In the genomic region with DNA sequence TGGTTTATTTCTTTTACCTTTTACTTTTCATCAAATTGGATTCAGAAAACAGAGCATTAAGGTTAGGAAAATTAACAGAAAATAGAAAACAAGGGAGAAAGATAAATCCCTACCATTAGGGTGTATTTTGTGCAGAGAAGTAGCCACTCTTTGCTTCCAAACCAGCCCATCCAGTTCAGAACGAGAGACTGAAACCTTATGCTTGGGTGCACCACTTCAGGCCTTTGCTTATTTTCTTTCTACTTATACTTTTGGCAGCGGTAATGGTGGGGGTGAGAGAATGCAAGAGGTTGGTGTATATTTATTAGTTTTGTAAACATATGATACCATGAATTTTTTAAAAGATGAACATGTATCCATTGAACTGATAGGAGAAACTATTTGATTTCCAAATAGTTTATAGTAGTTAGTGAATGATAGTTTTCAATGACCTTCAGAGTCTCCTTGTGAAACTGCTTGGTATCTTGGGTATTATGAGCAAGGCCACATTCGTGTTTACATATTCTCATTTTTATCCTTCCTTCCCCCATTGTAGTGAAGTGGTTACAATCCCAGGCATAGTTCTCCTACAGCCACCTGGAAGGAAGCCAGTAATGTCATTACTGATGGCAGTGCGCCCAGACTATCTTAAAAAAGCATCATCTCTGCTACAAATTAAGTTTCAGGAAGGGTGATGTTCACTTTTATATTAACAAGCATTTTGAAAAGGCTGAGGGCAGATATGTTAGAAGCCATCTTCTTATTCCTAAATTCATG, we compare ENCODE assay signal across 8 cellular contexts.
DNase-seq lines count a peak whose midpoint lies in the region; ATAC-seq and TF ChIP-seq lines count a peak whose summit lies in the region.

No MANE protein-coding gene starts in this region.

- H3K36me3 ChIP-seq in A673 (ENCODE audit: insufficient read depth, low read length, poor library complexity, severe bottlenecking), result no peaks in the 10 kb centered on the region
- H3K36me3 ChIP-seq in mammary epithelial cell (ENCODE audit: insufficient read depth, low read length), result no peaks in the 10 kb centered on the region
- peaks cover 4 to 7% (median 6%) of the 10 kb centered on the region in 3 donors for H3K36me3 ChIP-seq in tibial artery

- dilution Hi-C loops in mammary epithelial cell (cut with HindIII; ENCODE audit: low sequenced_read_pairs), result no loop called here

- ATAC-seq in GM18511 (IDR thresholded peaks at IDR 0.05; ENCODE audit: unreplicated experiment) (peak; percentile 67), HG03159 (IDR thresholded peaks at IDR 0.05; ENCODE audit: unreplicated experiment) (peak; percentile 71)

- WGBS in mammary epithelial cell (ENCODE audit: low coverage, missing lambda C conversion rate), result 3% methylated on average over 4 of the region's 4 CpGs

- BruUV-seq in A673 (replicated peaks; lab: Mats Ljungman, UMichigan), result no TSS peak
- no TSS peak for BruUV-seq in mammary epithelial cell (replicated peaks; lab: Mats Ljungman, UMichigan)

- H4K20me1 ChIP-seq in mammary epithelial cell (ENCODE audit: insufficient read depth, low read length), result no peaks in the 10 kb centered on the region

- H3K4me3 ChIP-seq in A673 (ENCODE audit: low read depth, low read length, poor library complexity, severe bottlenecking) (no peak overlapping the region), mammary epithelial cell (replicated peaks in 1 of 3; ENCODE audit: insufficient read depth in 1 of 3, low read depth in 2 of 3, low read length in 3 of 3) (no peak overlapping the region), tibial artery (no peak overlapping the region)

- H3K4me1 ChIP-seq in A673 (ENCODE audit: insufficient read depth, low read length, poor library complexity, severe bottlenecking) (peaks cover 40% of the 10 kb centered on the region), mammary epithelial cell (ENCODE audit: insufficient read depth, low read length) (peaks cover 27% of the 10 kb centered on the region), tibial artery (peaks cover 0 to 34% (median 19%) of the 10 kb centered on the region in 4 donors)

- H3K79me2 ChIP-seq in mammary epithelial cell (ENCODE audit: insufficient read depth, low read length), result peaks cover 17% of the 10 kb centered on the region

- H3K9me3 ChIP-seq in A673 (ENCODE audit: low read depth, low read length, poor library complexity, severe bottlenecking) (no peaks in the 10 kb centered on the region), mammary epithelial cell (replicated peaks; ENCODE audit: insufficient read depth, low read length) (no peaks in the 10 kb centered on the region), tibial artery (no peaks in the 10 kb centered on the region)

- no peak overlapping the region for H3K4me2 ChIP-seq in mammary epithelial cell (ENCODE audit: insufficient read depth, low read depth, low read length)

- DNase-seq in A673 (ENCODE audit: low spot score) (peak; percentile 96), NCI-H226 (peak; percentile 85), mammary epithelial cell (peak; percentile 92), tibial artery (peak; percentile 76 to 78), SKM-1 treated with dmso at 0.1 percent for 144 hours (lab: John Stamatoyannopoulos, UW; ENCODE audit: unreplicated experiment) (no peak)

- in situ Hi-C loops in mammary epithelial cell (cut with MboI; ENCODE audit: low sequenced_read_pairs in 2 of 2), result no loop called here

- H3K27me3 ChIP-seq in A673 (replicated peaks; ENCODE audit: insufficient read depth, low read depth, low read length, poor library complexity) (no peaks in the 10 kb centered on the region), mammary epithelial cell (ENCODE audit: insufficient read depth, low read length) (no peaks in the 10 kb centered on the region), layer of hippocampus (ENCODE audit: control insufficient read depth, insufficient read depth, low read length) (no peaks in the 10 kb centered on the region), tibial artery (no peaks in the 10 kb centered on the region)

- POLR2A ChIA-PET in A673 (lab: Charles Lee; ENCODE audit: low non-redundant PET), result no interaction called here

- H3K27ac ChIP-seq in A673 (ENCODE audit: low read depth, low read length, poor library complexity, severe bottlenecking) (peak overlapping the region; percentile 78), mammary epithelial cell (ENCODE audit: insufficient read depth, low read depth, low read length) (peak overlapping the region; percentile 95), layer of hippocampus (ENCODE audit: low read depth, low read length) (peak overlapping the region; percentile 64), tibial artery (peak overlapping the region; percentile 31 to 66)

- intact Hi-C loops in A673 (cut with micrococcal nuclease; ENCODE audit: unreplicated experiment) (no loop called here), mammary epithelial cell (cut with micrococcal nuclease) (no loop called here), tibial artery (cut with DNase I; ENCODE audit: low total_unique reads) (no loop called here)

- TF ChIP-seq CTCF in A673 (conservative IDR thresholded peaks at IDR 0.05; ENCODE audit: low read depth, low read length), result no peak
- no peak for TF ChIP-seq CTCF in mammary epithelial cell (conservative IDR thresholded peaks at IDR 0.05 in 1 of 2, IDR thresholded peaks at IDR 0.05 in 1 of 2; ENCODE audit: extremely low read depth in 1 of 2, insufficient read depth in 1 of 2, low read depth in 1 of 2, low read length in 2 of 2)
- TF ChIP-seq CTCF in tibial artery (IDR thresholded peaks at IDR 0.05), result no peak

- CTCF ChIA-PET in A673 (lab: Charles Lee) (no interaction called here), mammary epithelial cell (lab: Charles Lee; ENCODE audit: low non-redundant PET) (no interaction called here)

- H2AFZ ChIP-seq in mammary epithelial cell (ENCODE audit: low read depth, low read length), result no peak overlapping the region

- H3K9ac ChIP-seq in mammary epithelial cell (ENCODE audit: insufficient read depth, low read length), result peak overlapping the region; percentile 77
